In the genomic region with DNA sequence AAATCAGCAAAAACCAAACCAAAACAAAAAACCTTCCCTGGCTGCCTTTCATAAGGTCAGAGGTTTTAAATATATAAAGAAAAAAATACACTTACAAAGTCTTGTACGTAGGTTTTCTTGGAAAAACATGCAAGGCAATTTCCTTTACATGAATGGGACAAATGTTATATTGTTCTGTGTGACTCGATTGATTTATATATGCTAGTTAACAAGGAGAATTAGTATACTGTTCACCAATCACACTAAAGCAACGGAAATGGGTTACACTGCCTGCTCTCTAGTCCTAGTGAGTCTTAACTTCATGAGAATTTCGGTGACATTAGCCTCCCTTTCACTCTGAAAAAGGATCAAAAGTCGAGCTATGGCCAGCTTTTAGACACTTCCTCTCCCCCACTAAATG, we compare ENCODE assay signal across 1 cellular context.
TF ChIP-seq lines count a peak whose summit lies in the region.

No MANE protein-coding gene starts in this region.

TF ChIP-seq in K562, 482 proteins besides CTCF, POLR2A, EP300 and RAD21:
- TF ChIP-seq SIRT6 (IDR thresholded peaks at IDR 0.05; ENCODE audit: low read depth, low read length) = no peak
- TF ChIP-seq, protein P1, sequence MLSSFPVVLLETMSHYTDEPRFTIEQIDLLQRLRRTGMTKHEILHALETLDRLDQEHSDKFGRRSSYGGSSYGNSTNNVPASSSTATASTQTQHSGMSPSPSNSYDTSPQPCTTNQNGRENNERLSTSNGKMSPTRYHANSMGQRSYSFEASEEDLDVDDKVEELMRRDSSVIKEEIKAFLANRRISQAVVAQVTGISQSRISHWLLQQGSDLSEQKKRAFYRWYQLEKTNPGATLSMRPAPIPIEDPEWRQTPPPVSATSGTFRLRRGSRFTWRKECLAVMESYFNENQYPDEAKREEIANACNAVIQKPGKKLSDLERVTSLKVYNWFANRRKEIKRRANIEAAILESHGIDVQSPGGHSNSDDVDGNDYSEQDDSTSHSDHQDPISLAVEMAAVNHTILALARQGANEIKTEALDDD (IDR thresholded peaks at IDR 0.05) = peak; percentile 58
